Comparison of ENCODE assay signal across 8 cellular contexts in the genomic region with DNA sequence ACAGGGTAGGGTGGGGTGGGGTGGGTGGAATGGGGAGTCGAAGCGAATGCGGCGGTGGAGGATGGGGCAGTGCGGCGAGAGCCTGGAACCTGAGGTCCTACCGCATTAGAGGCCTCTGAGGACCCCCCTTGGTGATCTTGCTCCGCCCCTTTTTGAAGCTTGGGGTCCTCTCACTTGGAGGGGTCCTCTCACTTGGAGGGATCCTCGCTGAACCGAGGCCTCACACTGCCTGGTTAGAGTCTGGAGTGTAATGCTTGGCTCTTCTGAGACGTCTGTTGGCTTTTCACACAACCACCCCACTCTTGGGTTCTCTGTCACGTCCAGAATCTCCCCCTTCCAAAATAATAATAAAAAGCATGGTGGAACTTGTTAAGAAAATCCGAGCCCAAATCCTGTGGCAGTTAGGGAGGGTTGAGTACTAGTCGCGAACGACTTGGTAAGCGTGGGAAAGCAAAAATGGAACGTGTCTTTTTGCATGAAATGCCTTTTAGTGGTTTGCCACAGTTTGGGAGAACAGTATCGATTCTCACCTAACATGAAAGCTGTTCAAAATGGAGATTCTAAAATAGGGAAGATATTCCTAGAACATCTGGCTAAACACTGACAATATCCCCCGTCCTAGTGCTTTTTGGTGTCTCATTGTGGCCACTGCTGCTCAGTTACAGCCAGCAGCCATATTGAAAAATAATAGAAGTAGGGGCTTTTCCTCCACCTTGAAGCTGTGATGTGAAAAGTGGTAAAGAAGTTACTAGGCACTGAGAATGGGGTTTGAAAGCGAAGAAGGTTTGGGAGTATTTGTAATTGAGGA. TPM values are rescaled to one million over a fixed set of nuclear protein-coding genes. Genes with fewer than 3 reads are reported as not detected.
DNase-seq lines count a peak whose midpoint lies in the region; ATAC-seq and TF ChIP-seq lines count a peak whose summit lies in the region.

No MANE protein-coding gene starts in this region.

- H3K36me3 ChIP-seq in Caco-2 (ENCODE audit: control insufficient read depth, insufficient read depth, low read length), result no peaks in the 10 kb centered on the region
- peaks cover 0 to 12% (median 2%) of the 10 kb centered on the region in 4 donors for H3K36me3 ChIP-seq in right lobe of liver
- peaks cover 0 to 10% of the 10 kb centered on the region in 2 donors for H3K36me3 ChIP-seq in thyroid gland

- intact Hi-C loops in Caco-2 (cut with micrococcal nuclease; ENCODE audit: unreplicated experiment), result loop anchor here (1.0 to 2.0 kb wide), 3 partner anchors 51 to 139 kb away; no protein-coding TSS in a partner anchor
- intact Hi-C loops in right lobe of liver (cut with DNase I), result loop anchor here in 1 of 2 donors (10.0 kb wide), 1 partner anchor 133 kb away; no protein-coding TSS in a partner anchor
- intact Hi-C loops in thyroid gland (cut with DNase I), result loop anchor here (2.0 to 5.0 kb wide), 2 partner anchors 70 to 141 kb away; partner anchors contain the start of gene EP300

- H3K4me1 ChIP-seq in Caco-2, result no peaks in the 10 kb centered on the region
- peaks cover 0 to 7% (median 2%) of the 10 kb centered on the region in 4 donors for H3K4me1 ChIP-seq in right lobe of liver
- peaks cover 6 to 11% of the 10 kb centered on the region in 2 donors for H3K4me1 ChIP-seq in thyroid gland

- TSS peak; percentile 57 for BruUV-seq in Caco-2 (replicated peaks; lab: Mats Ljungman, UMichigan)

- POLR2A ChIA-PET in Caco-2 (lab: Charles Lee), result interaction anchor here (0.6 to 2.9 kb wide), 19 partner anchors 8 to 496 kb away, joined by 3 to 45 read pairs (median 8); partner anchors contain the start of genes EP300, ST13, TEF and XPNPEP3

- CTCF ChIA-PET in Caco-2 (lab: Charles Lee), result interaction anchor here (0.6 to 2.4 kb wide), 3 partner anchors 29 to 97 kb away, joined by 3 to 11 read pairs (median 3); no protein-coding TSS in a partner anchor

- no peaks in the 10 kb centered on the region for H3K27me3 ChIP-seq in Caco-2 (replicated peaks; ENCODE audit: control insufficient read depth, insufficient read depth, low read length)
- no peaks in the 10 kb centered on the region for H3K27me3 ChIP-seq in right lobe of liver
- no peaks in the 10 kb centered on the region for H3K27me3 ChIP-seq in thyroid gland

- no peak for DNase-seq in Caco-2
- DNase-seq in HT-29 (ENCODE audit: low spot score), result peak; percentile 35
- DNase-seq in right lobe of liver, result no peak
- no peak for DNase-seq in thyroid gland

- H3K4me3 Mint-ChIP-seq in Caco-2 (ENCODE audit: unreplicated experiment), result peak overlapping the region; percentile 100

- WGBS in right lobe of liver (ENCODE audit: insufficient coverage, low coverage, low lambda C conversion rate, missing lambda C conversion rate), result 6% methylated on average over 13 of the region's 21 CpGs
- 7 to 9% methylated on average over 13 to 19 of the region's 21 CpGs for WGBS in thyroid gland, 2 donors

- H3K27ac Mint-ChIP-seq in Caco-2 (ENCODE audit: unreplicated experiment), result peak overlapping the region; percentile 100

- H3K4me1 Mint-ChIP-seq in Caco-2 (ENCODE audit: low read depth, unreplicated experiment), result peaks cover 14% of the 10 kb centered on the region

- H3K9me3 ChIP-seq in Caco-2 (no peaks in the 10 kb centered on the region), right lobe of liver (no peaks in the 10 kb centered on the region), thyroid gland (no peaks in the 10 kb centered on the region)

- TF ChIP-seq CTCF in Caco-2 (IDR thresholded peaks at IDR 0.05; ENCODE audit: insufficient read depth in 1 of 2, low read depth in 1 of 2, low read length in 1 of 2, severe bottlenecking in 1 of 2, unreplicated experiment in 1 of 2) (no peak), right lobe of liver (IDR thresholded peaks at IDR 0.05) (no peak), thyroid gland (IDR thresholded peaks at IDR 0.05) (no peak)

- H3K27ac ChIP-seq in angular gyrus (ENCODE audit: low read depth, low read length) (peak overlapping the region; percentile 91), right lobe of liver (peak overlapping the region; percentile 71 to 84 (median 75)), thyroid gland (peak overlapping the region; percentile 86 to 92 (median 91))

- no peaks in the 10 kb centered on the region for H3K27me3 Mint-ChIP-seq in Caco-2 (ENCODE audit: insufficient read depth, unreplicated experiment)

- TF ChIP-seq POLR2A in right lobe of liver (IDR thresholded peaks at IDR 0.05) (no peak), thyroid gland (IDR thresholded peaks at IDR 0.05) (no peak)

- ATAC-seq in right lobe of liver (no peak), HG02885 (IDR thresholded peaks at IDR 0.05; ENCODE audit: poor library complexity, unreplicated experiment) (no peak), GM18907 (IDR thresholded peaks at IDR 0.05; ENCODE audit: unreplicated experiment) (no peak), GM18520 (IDR thresholded peaks at IDR 0.05; ENCODE audit: unreplicated experiment) (no peak)

- H3K9me3 Mint-ChIP-seq in Caco-2 (ENCODE audit: unreplicated experiment), result no peaks in the 10 kb centered on the region

- H3K4me3 ChIP-seq in Caco-2 (ENCODE audit: low read depth, low read length), result peak overlapping the region; percentile 90
- peak overlapping the region; percentile 91 to 95 (median 94) for H3K4me3 ChIP-seq in right lobe of liver
- H3K4me3 ChIP-seq in thyroid gland (replicated peaks in 1 of 3), result peak overlapping the region in 2 of 3 donors; percentile 65 to 91

- peaks cover 60% of the 10 kb centered on the region for H3K36me3 Mint-ChIP-seq in Caco-2 (ENCODE audit: insufficient read depth, unreplicated experiment)

RNA-seq across cellular contexts. Expression of gene RBX1, which starts 0.8 kb away (rescaled TPM):
- total RNA-seq in Caco-2 (2022) (69.1 and 70.0 TPM in 2 replicates), right lobe of liver (10 to 100 TPM; 14.2 to 24.3 (median 17.4) TPM), thyroid gland (10 to 100 TPM; 52.5 to 79.8 (median 61.6) TPM)
- total RNA-seq in HT-29 (2014; rRNA removed; shearing (Covaris generic)), result 34.1 and 41.3 TPM in 2 replicates
